Comparison of ENCODE assay signal across 8 cellular contexts in genomic region chr18:48997985-48998831, GRCh38. TPM values are rescaled to one million over a fixed set of nuclear protein-coding genes. Genes with fewer than 3 reads are reported as not detected.
A peak's percentile ranks its signal among the peaks of the same experiment; 100 is the strongest.
DNase-seq lines count a peak whose midpoint lies in the region; ATAC-seq and TF ChIP-seq lines count a peak whose summit lies in the region.

No MANE protein-coding gene starts in this region.

- peak overlapping the region; percentile 65 for H2AFZ ChIP-seq in mammary epithelial cell (ENCODE audit: low read depth, low read length)

- no peak for ATAC-seq in HG02623 (IDR thresholded peaks at IDR 0.05; ENCODE audit: unreplicated experiment)

- POLR2A ChIA-PET in BJ (lab: Charles Lee) = interaction anchor here (0.6 to 0.8 kb wide), 3 partner anchors 10 to 375 kb away, joined by 4 to 5 read pairs (median 5); no protein-coding TSS in a partner anchor

- H3K4me1 ChIP-seq in mammary epithelial cell (ENCODE audit: insufficient read depth, low read length) = peaks cover 25% of the 10 kb centered on the region

- WGBS in mammary epithelial cell (ENCODE audit: low coverage, missing lambda C conversion rate) = 21% methylated on average over 14 of the region's 17 CpGs
- 39 to 55% methylated on average over 17 of the region's 17 CpGs for WGBS in lower leg skin, 2 donors

- BruUV-seq in mammary epithelial cell (replicated peaks; lab: Mats Ljungman, UMichigan) = no TSS peak

- peak overlapping the region; percentile 90 for H3K27ac ChIP-seq in mammary epithelial cell (ENCODE audit: insufficient read depth, low read depth, low read length)

- TF ChIP-seq POLR2A in lower leg skin (IDR thresholded peaks at IDR 0.05) = no peak

- TF ChIP-seq CTCF in BJ (IDR thresholded peaks at IDR 0.05; ENCODE audit: insufficient read depth, low read depth, low read length) (no peak), mammary epithelial cell (conservative IDR thresholded peaks at IDR 0.05 in 1 of 2, IDR thresholded peaks at IDR 0.05 in 1 of 2; ENCODE audit: extremely low read depth in 1 of 2, insufficient read depth in 1 of 2, low read depth in 1 of 2, low read length in 2 of 2) (no peak), lower leg skin (IDR thresholded peaks at IDR 0.05) (no peak)

- intact Hi-C loops in mammary epithelial cell (cut with micrococcal nuclease) = loop anchor here (1.0 to 2.0 kb wide), 3 partner anchors 23 to 46 kb away; no protein-coding TSS in a partner anchor
- intact Hi-C loops in lower leg skin (cut with DNase I; ENCODE audit: low total_unique reads) = no loop called here

- DNase-seq in BJ (ENCODE audit: low read depth) = peak; percentile 96
- DNase-seq in KBM-7 = peak; percentile 29
- DNase-seq in mammary epithelial cell = peak; percentile 96
- DNase-seq in lower leg skin (ENCODE audit: low spot score in 2 of 2) = peak; percentile 53 to 95
- DNase-seq in COLO829 (ENCODE audit: low spot score) = no peak
- no peak for DNase-seq in stimulated activated CD4-positive, alpha-beta T cell treated with anti-CD3 and anti-CD28 coated beads, Interleukin-12 subunit alpha, Interleukin-12 subunit beta, amount 100 ng/mL, for 4 hours
- no peak for DNase-seq in NCI-H187 treated with DMSO at 0.1 percent for 48 hours (lab: John Stamatoyannopoulos, UW)

- peak overlapping the region; percentile 73 for H3K9ac ChIP-seq in mammary epithelial cell (ENCODE audit: insufficient read depth, low read length)

- dilution Hi-C loops in mammary epithelial cell (cut with HindIII; ENCODE audit: low sequenced_read_pairs) = loop anchor here (5.0 kb wide), 1 partner anchor 51 kb away; no protein-coding TSS in a partner anchor

- in situ Hi-C loops in KBM-7 (cut with MboI; ENCODE audit: low pct_unique_long_range_greater_than_20kb, low sequenced_read_pairs) = no loop called here
- in situ Hi-C loops in mammary epithelial cell (cut with MboI; ENCODE audit: low sequenced_read_pairs in 2 of 2) = no loop called here

- no peaks in the 10 kb centered on the region for H4K20me1 ChIP-seq in mammary epithelial cell (ENCODE audit: insufficient read depth, low read length)

- H3K36me3 ChIP-seq in BJ (ENCODE audit: control insufficient read depth, insufficient read depth, low read length) (no peaks in the 10 kb centered on the region), mammary epithelial cell (ENCODE audit: insufficient read depth, low read length) (no peaks in the 10 kb centered on the region)

- H3K4me3 ChIP-seq in BJ (ENCODE audit: low read depth, low read length) = no peak overlapping the region
- H3K4me3 ChIP-seq in mammary epithelial cell (replicated peaks in 1 of 3; ENCODE audit: insufficient read depth in 1 of 3, low read depth in 2 of 3, low read length in 3 of 3) = no peak overlapping the region
- H3K4me3 ChIP-seq in lower leg skin (ENCODE audit: low read depth, poor library complexity, severe bottlenecking) = no peak overlapping the region

- no peaks in the 10 kb centered on the region for H3K9me3 ChIP-seq in mammary epithelial cell (replicated peaks; ENCODE audit: insufficient read depth, low read length)

- no peaks in the 10 kb centered on the region for H3K27me3 ChIP-seq in BJ (ENCODE audit: control insufficient read depth, insufficient read depth, low read length)
- H3K27me3 ChIP-seq in mammary epithelial cell (ENCODE audit: insufficient read depth, low read length) = no peaks in the 10 kb centered on the region

- H3K4me2 ChIP-seq in mammary epithelial cell (ENCODE audit: insufficient read depth, low read depth, low read length) = peak overlapping the region; percentile 52

- no peaks in the 10 kb centered on the region for H3K79me2 ChIP-seq in mammary epithelial cell (ENCODE audit: insufficient read depth, low read length)

- CTCF ChIA-PET in BJ (lab: Yijun Ruan, JAX) = interaction anchor here (0.8 to 1.9 kb wide), 4 partner anchors 9 to 125 kb away, joined by 3 to 10 read pairs (median 3); no protein-coding TSS in a partner anchor
- CTCF ChIA-PET in mammary epithelial cell (lab: Charles Lee; ENCODE audit: low non-redundant PET) = no interaction called here

RNA-seq across cellular contexts. Expression of gene SMAD7, which starts 47.4 kb away (rescaled TPM):
- polyA plus RNA-seq in BJ (2011; rRNA removed) (21.0 and 24.2 TPM in 2 replicates), mammary epithelial cell (8.2 TPM)
- 38.7 and 56.0 TPM in 2 replicates for polyA minus RNA-seq in BJ (2011; rRNA and poly(A)+ RNA removed)
- total RNA-seq in mammary epithelial cell (10 to 100 TPM; 15.7 to 20.0 TPM), lower leg skin (10 to 100 TPM; 19.6 to 23.9 (median 20.7) TPM)
- 53.8 TPM for polyA minus RNA-seq in mammary epithelial cell

Comparison
In these comparisons a context has a peak if more than half of its experiments do, and no peak if none do; other contexts are left out.
1. DNase-seq: peak in BJ (single experiment), KBM-7 (single experiment), mammary epithelial cell (single experiment) and lower leg skin (2 of 2); none in COLO829 (single experiment), stimulated activated CD4-positive, alpha-beta T cell treated with anti-CD3 and anti-CD28 coated beads, Interleukin-12 subunit alpha, Interleukin-12 subunit beta, amount 100 ng/mL, for 4 hours (single experiment) and NCI-H187 treated with DMSO at 0.1 percent for 48 hours (single experiment).